ENCODE assay signal across 8 cellular contexts in the genomic region with DNA sequence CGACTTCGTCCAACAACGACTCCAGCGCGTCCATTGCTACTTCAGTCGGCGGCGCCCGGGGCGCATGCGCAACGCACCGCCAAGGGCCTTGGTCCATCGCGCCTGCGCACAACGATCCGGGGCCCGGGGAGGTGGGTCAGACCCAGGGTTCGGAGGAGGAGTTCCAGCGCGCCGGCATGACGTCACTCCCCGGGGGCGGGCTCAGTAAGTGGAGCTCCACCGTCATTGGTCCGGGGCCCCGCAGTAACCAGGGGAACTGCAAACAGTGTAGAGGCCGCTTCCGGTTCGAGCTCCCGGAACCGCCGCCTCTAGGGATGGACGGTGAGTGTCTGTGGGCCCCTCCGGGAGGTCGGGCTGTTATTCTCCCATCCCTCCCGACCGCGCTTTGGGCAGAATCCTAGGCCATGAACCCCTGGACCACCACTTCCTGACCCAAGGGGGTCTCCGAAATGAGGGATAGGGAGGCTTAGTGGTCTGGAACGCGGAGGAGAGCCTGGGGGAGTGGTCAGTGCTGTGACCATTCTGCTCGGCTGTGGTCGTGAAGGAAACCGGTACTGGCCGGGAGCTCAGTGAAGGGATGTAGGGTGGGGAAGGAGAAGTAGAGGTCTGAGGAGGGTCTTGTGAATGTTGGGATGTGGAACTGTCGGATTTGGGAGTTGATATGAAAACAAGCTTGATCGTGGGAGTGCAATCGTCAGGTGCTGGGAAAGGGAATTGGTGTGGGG. TPM values are rescaled to one million over a fixed set of nuclear protein-coding genes. Genes with fewer than 3 reads are reported as not detected.
DNase-seq lines count a peak whose midpoint lies in the region; ATAC-seq, FAIRE-seq and TF ChIP-seq lines count a peak whose summit lies in the region.

A gene with protein sequence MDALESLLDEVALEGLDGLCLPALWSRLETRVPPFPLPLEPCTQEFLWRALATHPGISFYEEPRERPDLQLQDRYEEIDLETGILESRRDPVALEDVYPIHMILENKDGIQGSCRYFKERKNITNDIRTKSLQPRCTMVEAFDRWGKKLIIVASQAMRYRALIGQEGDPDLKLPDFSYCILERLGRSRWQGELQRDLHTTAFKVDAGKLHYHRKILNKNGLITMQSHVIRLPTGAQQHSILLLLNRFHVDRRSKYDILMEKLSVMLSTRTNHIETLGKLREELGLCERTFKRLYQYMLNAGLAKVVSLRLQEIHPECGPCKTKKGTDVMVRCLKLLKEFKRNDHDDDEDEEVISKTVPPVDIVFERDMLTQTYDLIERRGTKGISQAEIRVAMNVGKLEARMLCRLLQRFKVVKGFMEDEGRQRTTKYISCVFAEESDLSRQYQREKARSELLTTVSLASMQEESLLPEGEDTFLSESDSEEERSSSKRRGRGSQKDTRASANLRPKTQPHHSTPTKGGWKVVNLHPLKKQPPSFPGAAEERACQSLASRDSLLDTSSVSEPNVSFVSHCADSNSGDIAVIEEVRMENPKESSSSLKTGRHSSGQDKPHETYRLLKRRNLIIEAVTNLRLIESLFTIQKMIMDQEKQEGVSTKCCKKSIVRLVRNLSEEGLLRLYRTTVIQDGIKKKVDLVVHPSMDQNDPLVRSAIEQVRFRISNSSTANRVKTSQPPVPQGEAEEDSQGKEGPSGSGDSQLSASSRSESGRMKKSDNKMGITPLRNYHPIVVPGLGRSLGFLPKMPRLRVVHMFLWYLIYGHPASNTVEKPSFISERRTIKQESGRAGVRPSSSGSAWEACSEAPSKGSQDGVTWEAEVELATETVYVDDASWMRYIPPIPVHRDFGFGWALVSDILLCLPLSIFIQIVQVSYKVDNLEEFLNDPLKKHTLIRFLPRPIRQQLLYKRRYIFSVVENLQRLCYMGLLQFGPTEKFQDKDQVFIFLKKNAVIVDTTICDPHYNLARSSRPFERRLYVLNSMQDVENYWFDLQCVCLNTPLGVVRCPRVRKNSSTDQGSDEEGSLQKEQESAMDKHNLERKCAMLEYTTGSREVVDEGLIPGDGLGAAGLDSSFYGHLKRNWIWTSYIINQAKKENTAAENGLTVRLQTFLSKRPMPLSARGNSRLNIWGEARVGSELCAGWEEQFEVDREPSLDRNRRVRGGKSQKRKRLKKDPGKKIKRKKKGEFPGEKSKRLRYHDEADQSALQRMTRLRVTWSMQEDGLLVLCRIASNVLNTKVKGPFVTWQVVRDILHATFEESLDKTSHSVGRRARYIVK (N-terminal part only) (minus strand): TSS at position 57 of the 725 bp plus-strand sequence. CDS start 23 bp downstream, at position 34.
A gene (plus strand): TSS at position 288 of the 725 bp plus-strand sequence. CDS start 27 bp downstream, at position 315.

- in situ Hi-C loops in GM13977 (cut with MboI; ENCODE audit: low pct_unique_long_range_greater_than_20kb, low sequenced_read_pairs, unreplicated experiment) = no loop called here

- H3K27me3 Mint-ChIP-seq in T-helper 1 cell treated with Interleukin-12 subunit alpha and Interleukin-12 subunit beta and Interleukin-4 antibody, amounts not matched to agents 30 μg/mL and 1 μg/mL, for 36 hours (ENCODE audit: low read depth) = no peaks in the 10 kb centered on the region

- peaks cover 8% of the 10 kb centered on the region for H3K36me3 Mint-ChIP-seq in T-helper 1 cell treated with Interleukin-12 subunit alpha and Interleukin-12 subunit beta and Interleukin-4 antibody, amounts not matched to agents 30 μg/mL and 1 μg/mL, for 36 hours (ENCODE audit: low read depth)

- H3K27me3 ChIP-seq in left ventricle myocardium inferior (ENCODE audit: low read depth) = no peaks in the 10 kb centered on the region
- no peaks in the 10 kb centered on the region for H3K27me3 ChIP-seq in psoas muscle (ENCODE audit: insufficient read depth in 3 of 3, low read length in 2 of 3)

- H3K27ac Mint-ChIP-seq in T-helper 1 cell treated with Interleukin-12 subunit alpha and Interleukin-12 subunit beta and Interleukin-4 antibody, amounts not matched to agents 30 μg/mL and 1 μg/mL, for 36 hours = peak within 1 kb of the TSS; percentile 97

- WGBS in psoas muscle, 3 donors = 0 to 1% (median 0%) methylated on average over 48 to 51 of the region's 51 CpGs

- H3K4me3 ChIP-seq in left ventricle myocardium inferior = peak within 1 kb of the TSS; percentile 93
- peak within 1 kb of the TSS; percentile 93 for H3K4me3 ChIP-seq in psoas muscle

- TF ChIP-seq CTCF in GM13977 (IDR thresholded peaks at IDR 0.05; ENCODE audit: extremely low read depth, insufficient read depth, missing control alignments) = no peak
- no peak for TF ChIP-seq CTCF in left ventricle myocardium inferior (IDR thresholded peaks at IDR 0.05; ENCODE audit: borderline replicate concordance)
- TF ChIP-seq CTCF in psoas muscle (IDR thresholded peaks at IDR 0.05) = no peak

- ATAC-seq in HG02884 (IDR thresholded peaks at IDR 0.05; ENCODE audit: unreplicated experiment) (peak; percentile 92), psoas muscle (peak; percentile 99 to 100 (median 100))

- peaks cover 51% of the 10 kb centered on the region for H3K4me1 ChIP-seq in left ventricle myocardium inferior
- H3K4me1 ChIP-seq in psoas muscle = peaks cover 34% of the 10 kb centered on the region

- peaks cover 30% of the 10 kb centered on the region for H3K4me1 Mint-ChIP-seq in T-helper 1 cell treated with Interleukin-12 subunit alpha and Interleukin-12 subunit beta and Interleukin-4 antibody, amounts not matched to agents 30 μg/mL and 1 μg/mL, for 36 hours (ENCODE audit: low read depth)

- H3K9me3 ChIP-seq in left ventricle myocardium inferior (replicated peaks) (no peaks in the 10 kb centered on the region), psoas muscle (no peaks in the 10 kb centered on the region)

- peak within 1 kb of the TSS; percentile 98 for H3K4me3 Mint-ChIP-seq in T-helper 1 cell treated with Interleukin-12 subunit alpha and Interleukin-12 subunit beta and Interleukin-4 antibody, amounts not matched to agents 30 μg/mL and 1 μg/mL, for 36 hours

- intact Hi-C loops in left ventricle myocardium inferior (cut with micrococcal nuclease) = no loop called here
- intact Hi-C loops in psoas muscle (cut with DNase I) = loop anchor here in 1 of 2 donors (2.0 kb wide), 1 partner anchor 33 kb away; no protein-coding TSS in a partner anchor

- H3K36me3 ChIP-seq in left ventricle myocardium inferior = peaks cover 11% of the 10 kb centered on the region
- peaks cover 5 to 12% of the 10 kb centered on the region in 2 donors for H3K36me3 ChIP-seq in psoas muscle (ENCODE audit: insufficient read depth in 1 of 2, low read depth in 1 of 2)

- H3K27ac ChIP-seq in left ventricle myocardium inferior (replicated peaks) (peak within 1 kb of the TSS; percentile 90), psoas muscle (peak within 1 kb of the TSS; percentile 87)

- peak; percentile 100 for DNase-seq in GM13977 (ENCODE audit: low spot score)
- peak; percentile 94 for DNase-seq in NCI-H1694 (lab: John Stamatoyannopoulos, UW)
- peak; percentile 99 for DNase-seq in amniotic stem cell (lab: John Stamatoyannopoulos, UW)
- peak; percentile 100 for DNase-seq in left ventricle myocardium inferior
- DNase-seq in psoas muscle = peak; percentile 100
- DNase-seq in urothelium cell line (ENCODE audit: low spot score) = peak; percentile 100

- no peak for FAIRE-seq in urothelium cell line (lab: Jason Lieb, UNC)

- H3K9me3 Mint-ChIP-seq in T-helper 1 cell treated with Interleukin-12 subunit alpha and Interleukin-12 subunit beta and Interleukin-4 antibody, amounts not matched to agents 30 μg/mL and 1 μg/mL, for 36 hours = no peaks in the 10 kb centered on the region

RNA-seq across cellular contexts. Expression of the first gene that starts in this region (rescaled TPM):
- total RNA-seq in left ventricle myocardium inferior (46.9 TPM), psoas muscle (10 to 100 TPM; 35.2 to 95.5 (median 55.5) TPM)
- polyA plus RNA-seq in psoas muscle = 10 to 100 TPM; 37.6 to 57.9 (median 47.4) TPM

RNA-seq across cellular contexts. Expression of the second gene that starts in this region (rescaled TPM):
- total RNA-seq in left ventricle myocardium inferior (12.0 TPM), psoas muscle (1 to 10 TPM; 4.5 to 8.7 (median 6.4) TPM)
- 1 to 10 TPM; 4.7 to 9.6 (median 5.3) TPM for polyA plus RNA-seq in psoas muscle

Comparison
In these comparisons a context has a peak if more than half of its experiments do, and no peak if none do; other contexts are left out.
1. Peak in every context shown above with its lines: DNase-seq, ATAC-seq, H3K4me3 ChIP-seq and H3K27ac ChIP-seq.